7 cellular contexts compared by ENCODE assay signal in genomic region chr1:213362598-213362997, GRCh38.
"Had no signal": no experiment of that assay in that cellular context is flagged by ENCODE, and none has a peak within 500 bp of the region (broad histone marks: within the 10 kb centered on the region; RNA-seq: fewer than 3 reads in every experiment).

No MANE protein-coding gene starts in this region.

- H3K9ac ChIP-seq: KMS-11 had no signal

- H3K4me2 ChIP-seq: KMS-11 had no signal

- ATAC-seq: HepG2 had no signal

- H3K27ac ChIP-seq: HL-60, KMS-11 had no signal

- FAIRE-seq: HepG2 had no signal

- DNase-seq: IMR-90, Karpas-422, KBM-7, KG1 had no signal
